In genomic region chr12:108637222-108637621, GRCh38 we compare ENCODE assay signal across 12 cellular contexts. TPM values are rescaled to one million over a fixed set of nuclear protein-coding genes. Genes with fewer than 3 reads are reported as not detected.
A peak's percentile ranks its signal among the peaks of the same experiment; 100 is the strongest.
DNase-seq lines count a peak whose midpoint lies in the region; ATAC-seq and TF ChIP-seq lines count a peak whose summit lies in the region.
"Had no signal": no experiment of that assay in that cellular context is flagged by ENCODE, and none has a peak within 500 bp of the region (broad histone marks: within the 10 kb centered on the region; RNA-seq: fewer than 3 reads in every experiment).

No MANE protein-coding gene starts in this region.

- H3K27me3 Mint-ChIP-seq in IgD-negative memory B cell (no peaks in the 10 kb centered on the region), neural progenitor cell (ENCODE audit: insufficient read depth, low read depth) (peaks cover 14% of the 10 kb centered on the region)

- no peaks in the 10 kb centered on the region for H3K9me3 ChIP-seq in neural progenitor cell (ENCODE audit: low read depth)
- H3K9me3 ChIP-seq: thyroid gland had no signal

- H3K4me1 ChIP-seq in neural progenitor cell: peaks cover 55% of the 10 kb centered on the region

- no peak for ATAC-seq in GM18870 (IDR thresholded peaks at IDR 0.05; ENCODE audit: unreplicated experiment)
- no peak for ATAC-seq in HG03095 (IDR thresholded peaks at IDR 0.05; ENCODE audit: unreplicated experiment)

- no peaks in the 10 kb centered on the region for H3K27me3 ChIP-seq in neural progenitor cell
- H3K27me3 ChIP-seq: thyroid gland had no signal

- no peaks in the 10 kb centered on the region for H3K79me2 ChIP-seq in neural progenitor cell (ENCODE audit: low read depth)

- H3K4me1 Mint-ChIP-seq in IgD-negative memory B cell (peaks cover 39 to 69% (median 69%) of the 10 kb centered on the region in 3 donors), neural progenitor cell (peaks cover 85% of the 10 kb centered on the region)

- H3K4me3 ChIP-seq in GM12864 (ENCODE audit: low read depth, low read length) (peak overlapping the region; percentile 15), neural progenitor cell (no peak overlapping the region)
- H3K4me3 ChIP-seq: thyroid gland had no signal

- H3K9ac ChIP-seq in neural progenitor cell: no peak overlapping the region

- H3K27ac ChIP-seq in angular gyrus (ENCODE audit: low read depth, low read length) (peak overlapping the region; percentile 59), neural progenitor cell (no peak overlapping the region)

- peaks cover 44% of the 10 kb centered on the region for H3F3A ChIP-seq in neural progenitor cell (ENCODE audit: low read depth)

- H3K36me3 Mint-ChIP-seq in IgD-negative memory B cell (peaks cover 7% of the 10 kb centered on the region), neural progenitor cell (peaks cover 6% of the 10 kb centered on the region)

- peak overlapping the region; percentile 33 to 100 (median 88) for H3K27ac Mint-ChIP-seq in IgD-negative memory B cell
- peak overlapping the region; percentile 99 for H3K27ac Mint-ChIP-seq in neural progenitor cell
- H3K27ac Mint-ChIP-seq: T-helper 1 cell treated with Interleukin-12 subunit alpha and Interleukin-12 subunit beta and Interleukin-4 antibody, amounts not matched to agents 30 μg/mL and 1 μg/mL, for 36 hours had no signal

- no peak overlapping the region for H2AFZ ChIP-seq in neural progenitor cell (replicated peaks)

- H4K20me1 ChIP-seq in neural progenitor cell (ENCODE audit: low read depth): no peaks in the 10 kb centered on the region

- TF ChIP-seq CTCF in GM12864 (IDR thresholded peaks at IDR 0.05; ENCODE audit: low read depth, low read length, missing control alignments): no peak
- TF ChIP-seq CTCF in neural progenitor cell (IDR thresholded peaks at IDR 0.05): no peak

- no peaks in the 10 kb centered on the region for H3K36me3 ChIP-seq in neural progenitor cell
- H3K36me3 ChIP-seq: thyroid gland had no signal

- DNase-seq in GM12864 (ENCODE audit: low read depth): no peak
- no peak for DNase-seq in neural progenitor cell (ENCODE audit: low spot score)
- no peak for DNase-seq in activated gamma-delta T cell (lab: John Stamatoyannopoulos, UW)
- DNase-seq in activated T-cell treated with anti-CD3 and anti-CD28 coated beads, Interleukin-2, amount 50 U/mL, for 48 hours: no peak
- DNase-seq: Kasumi-1, NCI-H2171, thyroid gland had no signal

- H3K4me2 ChIP-seq in neural progenitor cell: peak overlapping the region; percentile 66

- H3K9me3 Mint-ChIP-seq in IgD-negative memory B cell: no peaks in the 10 kb centered on the region
- H3K9me3 Mint-ChIP-seq in neural progenitor cell: no peaks in the 10 kb centered on the region
- H3K9me3 Mint-ChIP-seq: T-helper 1 cell treated with Interleukin-12 subunit alpha and Interleukin-12 subunit beta and Interleukin-4 antibody, amounts not matched to agents 30 μg/mL and 1 μg/mL, for 36 hours had no signal

- peak overlapping the region; percentile 84 to 95 (median 90) for H3K4me3 Mint-ChIP-seq in IgD-negative memory B cell
- H3K4me3 Mint-ChIP-seq in neural progenitor cell: peak overlapping the region; percentile 75
- H3K4me3 Mint-ChIP-seq: T-helper 1 cell treated with Interleukin-12 subunit alpha and Interleukin-12 subunit beta and Interleukin-4 antibody, amounts not matched to agents 30 μg/mL and 1 μg/mL, for 36 hours had no signal

RNA-seq across cellular contexts. Expression of gene SELPLG, which starts 3.5 kb away (rescaled TPM):
- polyA plus RNA-seq in IgD-negative memory B cell: 37.0 TPM
- not detected in 2 replicates for total RNA-seq in neural progenitor cell (ENCODE audit: low replicate concordance)

RNA-seq across cellular contexts. Expression of gene TMEM119, which starts 39.3 kb away (rescaled TPM):
- 0.33 TPM for polyA plus RNA-seq in IgD-negative memory B cell
- 0.97 and 2.0 TPM in 2 replicates for total RNA-seq in neural progenitor cell (ENCODE audit: low replicate concordance)
